ENCODE assay signal across 28 cellular contexts in the genomic region with DNA sequence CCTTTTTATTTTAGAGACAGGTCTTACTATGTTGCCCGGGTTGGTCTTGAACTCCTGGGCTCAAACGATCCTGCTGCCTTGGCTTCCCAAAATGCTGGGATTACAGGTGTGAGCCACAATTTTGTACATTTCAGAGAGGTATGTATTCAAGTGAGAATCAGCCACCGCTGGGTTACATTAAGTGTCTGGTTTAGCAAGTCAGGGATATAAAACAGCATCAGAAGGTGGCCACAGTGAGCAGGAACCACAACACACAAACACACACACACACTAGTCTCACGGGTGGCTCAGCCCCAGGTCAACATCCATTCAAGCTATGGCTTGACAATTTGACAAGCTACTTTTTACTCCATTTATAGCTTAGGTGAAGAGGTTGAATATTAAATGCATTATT. TPM values are rescaled to one million over a fixed set of nuclear protein-coding genes. Genes with fewer than 3 reads are reported as not detected.
"Had no signal": no experiment of that assay in that cellular context is flagged by ENCODE, and none has a peak within 500 bp of the region (broad histone marks: within the 10 kb centered on the region; RNA-seq: fewer than 3 reads in every experiment).

No MANE protein-coding gene starts in this region.

- H3K9me3 ChIP-seq: gastroesophageal sphincter, ovary, thyroid gland, upper lobe of left lung had no signal

- H3K4me3 ChIP-seq: gastroesophageal sphincter, ovary, thyroid gland, upper lobe of left lung had no signal

- H3K27ac ChIP-seq: brain microvascular endothelial cell, gastroesophageal sphincter, ovary, thyroid gland, upper lobe of left lung had no signal

- H3K36me3 ChIP-seq: brain microvascular endothelial cell, gastroesophageal sphincter, ovary, thyroid gland, upper lobe of left lung had no signal

- H3K27me3 ChIP-seq: brain microvascular endothelial cell, ovary, thyroid gland, upper lobe of left lung had no signal

- H3K4me1 ChIP-seq: gastroesophageal sphincter, upper lobe of left lung had no signal

- DNase-seq: activated CD4-positive, alpha-beta T cell treated with anti-CD3 and anti-CD28 coated beads for 1 hour; activated CD4-positive, alpha-beta T cell treated with anti-CD3 and anti-CD28 coated beads, Interleukin-2, amount 50 U/mL, for 1 hour; activated CD8-positive, alpha-beta T cell treated with anti-CD3 and anti-CD28 coated beads for 36 hours; activated gamma-delta T cell treated with Interleukin-2 at 50 U/mL for 16 hours; activated naive CD4-positive, alpha-beta T cell treated with anti-CD3 and anti-CD28 coated beads, Interleukin-2, amount 50 U/mL, for 16 hours; activated T-cell treated with anti-CD3 and anti-CD28 coated beads, Interleukin-2, amount 50 U/mL, for 4 hours; amniotic stem cell; brain microvascular endothelial cell; central memory CD4-positive, alpha-beta T cell; endodermal cell; hippocampal formation; kidney; midbrain; naive thymus-derived CD4-positive, alpha-beta T cell; ovary; retina; small intestine; stimulated activated CD4-positive, alpha-beta T cell treated with anti-CD3 and anti-CD28 coated beads, Interleukin-4, amount 100 ng/mL, for 24 hours; substantia nigra; T-helper 2 cell; thyroid gland; upper lobe of left lung had no signal

RNA-seq across cellular contexts. Expression of a gene that starts 20.2 kb away (rescaled TPM):
- total RNA-seq: activated CD8-positive, alpha-beta T cell treated with anti-CD3 and anti-CD28 coated beads for 36 hours; activated T-cell treated with anti-CD3 and anti-CD28 coated beads, Interleukin-2, amount 50 U/mL, for 4 hours; activated T-helper 17 cell treated with anti-CD3 and anti-CD28 coated beads, Interleukin-2, amount 50 U/mL, for 72 hours; astrocyte; endodermal cell; naive thymus-derived CD4-positive, alpha-beta T cell; progenitor cell of endocrine pancreas; sciatic nerve had no signal

RNA-seq across cellular contexts. Expression of a gene that starts 21.5 kb away (rescaled TPM):
- total RNA-seq: activated CD8-positive, alpha-beta T cell treated with anti-CD3 and anti-CD28 coated beads for 36 hours; activated T-cell treated with anti-CD3 and anti-CD28 coated beads, Interleukin-2, amount 50 U/mL, for 4 hours; activated T-helper 17 cell treated with anti-CD3 and anti-CD28 coated beads, Interleukin-2, amount 50 U/mL, for 72 hours; astrocyte; endodermal cell; gastroesophageal sphincter; kidney; naive thymus-derived CD4-positive, alpha-beta T cell; progenitor cell of endocrine pancreas; upper lobe of left lung had no signal

RNA-seq across cellular contexts. Expression of a gene that starts 36.7 kb away (rescaled TPM):
- total RNA-seq: activated CD8-positive, alpha-beta T cell treated with anti-CD3 and anti-CD28 coated beads for 36 hours; activated T-cell treated with anti-CD3 and anti-CD28 coated beads, Interleukin-2, amount 50 U/mL, for 4 hours; activated T-helper 17 cell treated with anti-CD3 and anti-CD28 coated beads, Interleukin-2, amount 50 U/mL, for 72 hours; naive thymus-derived CD4-positive, alpha-beta T cell; thyroid gland; upper lobe of left lung had no signal

RNA-seq across cellular contexts. Expression of a gene that starts 51.0 kb away (rescaled TPM):
- total RNA-seq: activated CD8-positive, alpha-beta T cell treated with anti-CD3 and anti-CD28 coated beads for 36 hours; activated T-cell treated with anti-CD3 and anti-CD28 coated beads, Interleukin-2, amount 50 U/mL, for 4 hours; activated T-helper 17 cell treated with anti-CD3 and anti-CD28 coated beads, Interleukin-2, amount 50 U/mL, for 72 hours; astrocyte; endodermal cell; naive thymus-derived CD4-positive, alpha-beta T cell; progenitor cell of endocrine pancreas had no signal

RNA-seq across cellular contexts. Expression of a gene that starts 59.4 kb away (rescaled TPM):
- total RNA-seq: activated T-cell treated with anti-CD3 and anti-CD28 coated beads, Interleukin-2, amount 50 U/mL, for 4 hours; astrocyte; gastroesophageal sphincter; kidney; naive thymus-derived CD4-positive, alpha-beta T cell; ovary; progenitor cell of endocrine pancreas; sciatic nerve; upper lobe of left lung; WTC11 had no signal
